In the genomic region with DNA sequence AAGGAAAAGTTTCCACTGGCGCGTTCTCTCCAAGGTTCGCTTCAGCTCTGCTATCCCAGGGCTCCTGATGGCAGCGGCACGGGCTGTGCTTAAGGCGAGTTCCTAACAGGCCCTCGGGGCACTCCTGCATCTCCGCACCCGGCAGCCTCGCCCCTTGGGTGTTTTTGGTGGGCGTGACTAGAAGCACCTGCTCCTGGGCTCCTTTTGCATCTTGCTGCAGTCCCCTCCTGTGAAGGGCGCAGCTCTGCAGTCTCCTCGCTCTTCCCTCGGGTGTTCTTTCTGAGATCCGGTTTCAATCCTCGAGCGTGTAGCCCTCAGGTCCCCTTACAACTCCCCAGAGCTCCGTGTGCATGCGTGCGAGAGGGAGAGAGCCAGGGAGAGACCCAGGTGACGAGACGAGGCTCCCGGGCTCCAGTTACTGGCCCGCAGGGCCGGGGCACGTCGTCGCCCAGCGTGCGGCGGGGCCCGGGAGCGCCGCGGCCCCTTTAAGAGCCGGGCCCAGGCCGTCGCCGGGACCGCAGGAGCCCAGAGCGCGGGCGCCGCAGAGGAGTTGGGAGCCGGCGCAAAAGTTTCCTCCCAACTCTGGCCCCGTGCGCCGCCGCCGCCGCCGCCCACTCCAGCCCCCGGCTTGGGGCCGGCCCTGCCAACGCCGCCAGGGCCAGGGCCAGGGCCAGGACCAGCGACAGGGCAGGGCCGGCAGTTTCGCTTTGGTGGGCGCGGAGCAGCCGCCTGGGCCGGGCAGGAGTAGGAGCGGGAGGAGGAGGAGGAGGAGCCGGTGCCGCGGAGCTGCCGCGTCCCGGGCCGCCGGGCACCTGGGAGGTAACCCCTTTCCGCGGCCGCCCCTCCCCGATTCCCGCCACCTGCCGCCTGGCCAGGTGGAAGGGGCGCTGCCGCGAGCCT, we compare ENCODE assay signal across 8 cellular contexts. TPM values are rescaled to one million over a fixed set of nuclear protein-coding genes. Genes with fewer than 3 reads are reported as not detected.
DNase-seq lines count a peak whose midpoint lies in the region; ATAC-seq, FAIRE-seq and TF ChIP-seq lines count a peak whose summit lies in the region.

A gene with protein sequence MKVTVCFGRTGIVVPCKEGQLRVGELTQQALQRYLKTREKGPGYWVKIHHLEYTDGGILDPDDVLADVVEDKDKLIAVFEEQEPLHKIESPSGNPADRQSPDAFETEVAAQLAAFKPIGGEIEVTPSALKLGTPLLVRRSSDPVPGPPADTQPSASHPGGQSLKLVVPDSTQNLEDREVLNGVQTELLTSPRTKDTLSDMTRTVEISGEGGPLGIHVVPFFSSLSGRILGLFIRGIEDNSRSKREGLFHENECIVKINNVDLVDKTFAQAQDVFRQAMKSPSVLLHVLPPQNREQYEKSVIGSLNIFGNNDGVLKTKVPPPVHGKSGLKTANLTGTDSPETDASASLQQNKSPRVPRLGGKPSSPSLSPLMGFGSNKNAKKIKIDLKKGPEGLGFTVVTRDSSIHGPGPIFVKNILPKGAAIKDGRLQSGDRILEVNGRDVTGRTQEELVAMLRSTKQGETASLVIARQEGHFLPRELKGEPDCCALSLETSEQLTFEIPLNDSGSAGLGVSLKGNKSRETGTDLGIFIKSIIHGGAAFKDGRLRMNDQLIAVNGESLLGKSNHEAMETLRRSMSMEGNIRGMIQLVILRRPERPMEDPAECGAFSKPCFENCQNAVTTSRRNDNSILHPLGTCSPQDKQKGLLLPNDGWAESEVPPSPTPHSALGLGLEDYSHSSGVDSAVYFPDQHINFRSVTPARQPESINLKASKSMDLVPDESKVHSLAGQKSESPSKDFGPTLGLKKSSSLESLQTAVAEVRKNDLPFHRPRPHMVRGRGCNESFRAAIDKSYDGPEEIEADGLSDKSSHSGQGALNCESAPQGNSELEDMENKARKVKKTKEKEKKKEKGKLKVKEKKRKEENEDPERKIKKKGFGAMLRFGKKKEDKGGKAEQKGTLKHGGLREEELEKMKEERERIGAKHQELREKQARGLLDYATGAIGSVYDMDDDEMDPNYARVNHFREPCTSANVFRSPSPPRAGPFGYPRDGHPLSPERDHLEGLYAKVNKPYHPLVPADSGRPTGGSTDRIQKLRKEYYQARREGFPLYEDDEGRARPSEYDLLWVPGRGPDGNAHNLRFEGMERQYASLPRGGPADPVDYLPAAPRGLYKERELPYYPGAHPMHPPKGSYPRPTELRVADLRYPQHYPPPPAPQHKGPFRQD (N-terminal part only) (plus strand): TSS at position 515 of the 900 bp plus-strand sequence. CDS start 525 bp downstream, outside the sequence.

- DNase-seq in AG08396 (ENCODE audit: low spot score) (peak; percentile 81), OCI-M1 (lab: John Stamatoyannopoulos, UW) (peak; percentile 83), amniotic stem cell (lab: John Stamatoyannopoulos, UW) (peak; percentile 47), left cardiac atrium (peak; percentile 76), pancreas (peak; percentile 63 to 87 (median 70)), activated gamma-delta T cell (lab: John Stamatoyannopoulos, UW) (no peak)

- no peaks in the 10 kb centered on the region for H3K27me3 ChIP-seq in pancreas

- peak within 1 kb of the TSS; percentile 68 to 97 (median 90) for H3K4me3 ChIP-seq in pancreas

- H3K4me1 ChIP-seq in pancreas, result peaks cover 0 to 20% (median 0%) of the 10 kb centered on the region in 3 donors

- no peaks in the 10 kb centered on the region for H3K9me3 ChIP-seq in pancreas

- 1% methylated on average over 51 to 82 of the region's 82 CpGs for WGBS in pancreas, 2 donors

- FAIRE-seq in pancreas (lab: Jason Lieb, UNC), result no peak

- no peaks in the 10 kb centered on the region for H3K36me3 ChIP-seq in pancreas

- intact Hi-C loops in left cardiac atrium (cut with DNase I), result no loop called here
- intact Hi-C loops in pancreas (cut with DNase I), result no loop called here

- ATAC-seq in GM19035 (IDR thresholded peaks at IDR 0.05; ENCODE audit: unreplicated experiment) (peak; percentile 80), HG03378 (IDR thresholded peaks at IDR 0.05; ENCODE audit: unreplicated experiment) (peak; percentile 49), left cardiac atrium (peak; percentile 96 to 98), pancreas (peak; percentile 88 to 94 (median 94))

- H3K27ac ChIP-seq in pancreas, result peak within 1 kb of the TSS; percentile 85 to 89 (median 86)

- TF ChIP-seq CTCF in pancreas (IDR thresholded peaks at IDR 0.05), result no peak

RNA-seq across cellular contexts. Expression of the gene that starts here (rescaled TPM):
- 10 to 100 TPM; 12.5 to 12.6 TPM for total RNA-seq in left cardiac atrium
- total RNA-seq in pancreas, result 10 to 100 TPM in 5 of 6 donors, 1 to 10 TPM in 1; 9.8 to 21.5 (median 13.4) TPM
- 1 to 10 TPM; 2.8 to 4.4 TPM for polyA plus RNA-seq in pancreas
